8 cellular contexts compared by ENCODE assay signal in genomic region chr2:26982102-26982742, GRCh38. TPM values are rescaled to one million over a fixed set of nuclear protein-coding genes. Genes with fewer than 3 reads are reported as not detected.
A peak's percentile ranks its signal among the peaks of the same experiment; 100 is the strongest.
DNase-seq lines count a peak whose midpoint lies in the region; ATAC-seq and TF ChIP-seq lines count a peak whose summit lies in the region.

No MANE protein-coding gene starts in this region.

- H3K4me1 ChIP-seq in DND-41 (ENCODE audit: insufficient read depth, low read length) = no peaks in the 10 kb centered on the region

- ATAC-seq in DND-41 (ENCODE audit: insufficient read depth, low read depth) (peak; percentile 81), HG02571 (IDR thresholded peaks at IDR 0.05; ENCODE audit: unreplicated experiment) (no peak), HG03571 (IDR thresholded peaks at IDR 0.05; ENCODE audit: unreplicated experiment) (no peak), GM18907 (IDR thresholded peaks at IDR 0.05; ENCODE audit: unreplicated experiment) (no peak)
- ATAC-seq in effector memory CD8-positive, alpha-beta T cell (replicated peaks) = peak; percentile 76

- no peak overlapping the region for H2AFZ ChIP-seq in DND-41 (ENCODE audit: low read depth, low read length)

- H3K36me3 Mint-ChIP-seq in effector memory CD8-positive, alpha-beta T cell (ENCODE audit: insufficient read depth) = peaks cover 3% of the 10 kb centered on the region

- H3K79me2 ChIP-seq in DND-41 (ENCODE audit: insufficient read depth, low read length) = no peaks in the 10 kb centered on the region

- H3K27ac ChIP-seq in DND-41 (ENCODE audit: low read length) = no peak overlapping the region

- no peak overlapping the region for H3K27ac Mint-ChIP-seq in effector memory CD8-positive, alpha-beta T cell

- TF ChIP-seq CTCF in DND-41 (IDR thresholded peaks at IDR 0.05; ENCODE audit: borderline replicate concordance, extremely low read depth, low read length, poor library complexity, severe bottlenecking) = peak; percentile 47

- no peak overlapping the region for H3K4me3 Mint-ChIP-seq in effector memory CD8-positive, alpha-beta T cell

- H3K9me3 ChIP-seq in DND-41 (ENCODE audit: insufficient read depth, low read length, severe bottlenecking) = no peaks in the 10 kb centered on the region

- peak; percentile 12 for DNase-seq in DND-41
- peak; percentile 25 for DNase-seq in HT1080 (ENCODE audit: low read depth)
- peak; percentile 84 for DNase-seq in OCI-M1 (lab: John Stamatoyannopoulos, UW)
- DNase-seq in effector memory CD8-positive, alpha-beta T cell = peak in 2 of 3 experiments; percentile 7 to 11
- peak; percentile 83 for DNase-seq in mucosa of gallbladder (ENCODE audit: low spot score)

- H3K27me3 Mint-ChIP-seq in effector memory CD8-positive, alpha-beta T cell = peaks cover 0 to 15% of the 10 kb centered on the region in 2 donors

- H3K36me3 ChIP-seq in DND-41 (ENCODE audit: insufficient read depth, low read length) = no peaks in the 10 kb centered on the region

- H3K9ac ChIP-seq in DND-41 (ENCODE audit: low read depth, low read length) = no peak overlapping the region

- H3K9me3 Mint-ChIP-seq in effector memory CD8-positive, alpha-beta T cell = no peaks in the 10 kb centered on the region

- peaks cover 29% of the 10 kb centered on the region for H3K27me3 ChIP-seq in DND-41 (ENCODE audit: insufficient read depth, low read length, poor library complexity)

- peaks cover 0 to 3% of the 10 kb centered on the region in 2 donors for H3K4me1 Mint-ChIP-seq in effector memory CD8-positive, alpha-beta T cell (ENCODE audit: low read depth in 2 of 2)

- H3K4me3 ChIP-seq in DND-41 (ENCODE audit: low read depth in 1 of 2, low read length in 2 of 2) = no peak overlapping the region

- no peak overlapping the region for H3K4me2 ChIP-seq in DND-41 (ENCODE audit: insufficient read depth, low read length)

- H4K20me1 ChIP-seq in DND-41 (ENCODE audit: insufficient read depth, low read length) = no peaks in the 10 kb centered on the region

RNA-seq across cellular contexts. Expression of gene MAPRE3, which starts 11.8 kb away (rescaled TPM):
- total RNA-seq in HT1080 (2014; rRNA removed; shearing (Covaris generic)) = 2.8 and 5.4 TPM in 2 replicates
- 22.8 and 25.8 TPM in 2 replicates for polyA plus RNA-seq in HT1080 (2015; cell fraction: cytosol; rRNA removed)
- polyA plus RNA-seq in HT1080 (2015; cell fraction: nucleus; rRNA removed) = 37.8 and 47.0 TPM in 2 replicates
- 25.2 TPM for total RNA-seq in mucosa of gallbladder

RNA-seq across cellular contexts. Expression of gene TMEM214, which starts 50.5 kb away (rescaled TPM):
- total RNA-seq in HT1080 (2014; rRNA removed; shearing (Covaris generic)) = 34.1 and 46.9 TPM in 2 replicates
- polyA plus RNA-seq in HT1080 (2015; cell fraction: cytosol; rRNA removed) = 48.8 and 52.3 TPM in 2 replicates
- 126 and 139 TPM in 2 replicates for polyA plus RNA-seq in HT1080 (2015; cell fraction: nucleus; rRNA removed)
- total RNA-seq in mucosa of gallbladder = 80.0 TPM

Comparison
In these comparisons a context has a peak if more than half of its experiments do, and no peak if none do; other contexts are left out.
1. ATAC-seq: peak in DND-41 (single experiment) and effector memory CD8-positive, alpha-beta T cell (single experiment); none in HG02571 (single experiment), HG03571 (single experiment) and GM18907 (single experiment).
2. DNase-seq: peak in every context shown above with its lines; median percentile 84 in OCI-M1; 83 in mucosa of gallbladder; 25 in HT1080; 12 in DND-41; 9 in effector memory CD8-positive, alpha-beta T cell.